In genomic region chr1:8764301-8764937, GRCh38 we compare ENCODE assay signal across 15 cellular contexts. TPM values are rescaled to one million over a fixed set of nuclear protein-coding genes. Genes with fewer than 3 reads are reported as not detected.
DNase-seq lines count a peak whose midpoint lies in the region; ATAC-seq and TF ChIP-seq lines count a peak whose summit lies in the region.
"Had no signal": no experiment of that assay in that cellular context is flagged by ENCODE, and none has a peak within 500 bp of the region (broad histone marks: within the 10 kb centered on the region; RNA-seq: fewer than 3 reads in every experiment).

No MANE protein-coding gene starts in this region.

- H3K4ac ChIP-seq in H9 (ENCODE audit: low read depth, low read length), result no peak overlapping the region

- H3K4me1 Mint-ChIP-seq in H9, result peaks cover 20 to 22% of the 10 kb centered on the region in 2 experiments
- peaks cover 29% of the 10 kb centered on the region for H3K4me1 Mint-ChIP-seq in nephron progenitor cell
- peaks cover 4 to 10% of the 10 kb centered on the region in 2 donors for H3K4me1 Mint-ChIP-seq in effector memory CD8-positive, alpha-beta T cell (ENCODE audit: low read depth in 2 of 2)

- H2BK15ac ChIP-seq in H9 (ENCODE audit: low read depth, low read length), result no peak overlapping the region

- no peak overlapping the region for H4K5ac ChIP-seq in H9 (ENCODE audit: insufficient read length, low read depth, low read length)

- H3K9me3 ChIP-seq in H9 (ENCODE audit: control insufficient read depth, low read depth, low read length) (no peaks in the 10 kb centered on the region), WERI-Rb-1 (ENCODE audit: severe bottlenecking) (no peaks in the 10 kb centered on the region), mammary epithelial cell (replicated peaks; ENCODE audit: insufficient read depth, low read length) (no peaks in the 10 kb centered on the region)
- H3K9me3 ChIP-seq: Peyer's patch had no signal

- H3K23me2 ChIP-seq in H9 (ENCODE audit: insufficient read length, low read depth, low read length, poor library complexity, severe bottlenecking), result no peaks in the 10 kb centered on the region

- H3K36me3 ChIP-seq in WERI-Rb-1, result peaks cover 4% of the 10 kb centered on the region
- H3K36me3 ChIP-seq in mammary epithelial cell (ENCODE audit: insufficient read depth, low read length), result no peaks in the 10 kb centered on the region
- H3K36me3 ChIP-seq: Peyer's patch had no signal

- no peaks in the 10 kb centered on the region; the same call in 1 of the 2 replicates for H3K79me2 ChIP-seq in H9 (ENCODE audit: insufficient read depth, low read length)
- H3K79me2 ChIP-seq in mammary epithelial cell (ENCODE audit: insufficient read depth, low read length), result no peaks in the 10 kb centered on the region

- in situ Hi-C loops in mammary epithelial cell (cut with MboI; ENCODE audit: low sequenced_read_pairs in 2 of 2), result no loop called here

- H3K56ac ChIP-seq in H9 (ENCODE audit: insufficient read length, low read depth, low read length), result no peak overlapping the region

- H2BK120ac ChIP-seq in H9 (ENCODE audit: low read depth, low read length, poor library complexity, severe bottlenecking), result no peak overlapping the region

- CTCF ChIA-PET in mammary epithelial cell (lab: Charles Lee; ENCODE audit: low non-redundant PET), result no interaction called here

- no peak overlapping the region for H2BK12ac ChIP-seq in H9 (ENCODE audit: insufficient read length, low read depth, low read length)

- peaks cover 5% of the 10 kb centered on the region; the same call in 1 of the 2 replicates for H3K4me1 ChIP-seq in H9 (ENCODE audit: insufficient read depth, low read length)
- H3K4me1 ChIP-seq in mammary epithelial cell (ENCODE audit: insufficient read depth, low read length), result no peaks in the 10 kb centered on the region
- H3K4me1 ChIP-seq: Peyer's patch had no signal

- H3K27ac Mint-ChIP-seq in H9 (peak overlapping the region in 2 of 3 experiments; percentile 61 to 89; a peak in 5 of 7 replicates), nephron progenitor cell (peak overlapping the region; percentile 23)
- H3K27ac Mint-ChIP-seq in effector memory CD8-positive, alpha-beta T cell, result no peak overlapping the region
- H3K27ac Mint-ChIP-seq: activated CD4-positive, alpha-beta memory T cell treated with anti-CD3 and anti-CD28 coated beads for 36 hours; activated naive CD8-positive, alpha-beta T cell; naive thymus-derived CD8-positive, alpha-beta T cell had no signal

- H3K27me3 ChIP-seq in H9 (ENCODE audit: insufficient read depth, low read length), result no peaks in the 10 kb centered on the region
- H3K27me3 ChIP-seq in WERI-Rb-1 (ENCODE audit: insufficient read depth, low read depth, severe bottlenecking), result no peaks in the 10 kb centered on the region
- no peaks in the 10 kb centered on the region for H3K27me3 ChIP-seq in mammary epithelial cell (ENCODE audit: insufficient read depth, low read length)
- H3K27me3 ChIP-seq: Peyer's patch had no signal

- H2AK5ac ChIP-seq in H9 (ENCODE audit: insufficient read length, low read length), result no peak overlapping the region

- ATAC-seq in GM21515 (IDR thresholded peaks at IDR 0.05; ENCODE audit: unreplicated experiment), result no peak
- no peak for ATAC-seq in effector memory CD8-positive, alpha-beta T cell (replicated peaks)
- ATAC-seq: activated T-cell treated with anti-CD3 and anti-CD28 coated beads, Interleukin-2, amount 50 U/mL, for 4 hours; naive thymus-derived CD8-positive, alpha-beta T cell had no signal

- no peak for TF ChIP-seq CTCF in GM10266 (IDR thresholded peaks at IDR 0.05; ENCODE audit: control insufficient read depth, insufficient read depth, low read depth, missing control alignments)
- no peak for TF ChIP-seq CTCF in H9 (conservative IDR thresholded peaks at IDR 0.05)
- TF ChIP-seq CTCF in WERI-Rb-1 (IDR thresholded peaks at IDR 0.05; ENCODE audit: low read depth, low read length), result no peak
- no peak for TF ChIP-seq CTCF in nephron progenitor cell (IDR thresholded peaks at IDR 0.05)
- TF ChIP-seq CTCF in mammary epithelial cell (conservative IDR thresholded peaks at IDR 0.05 in 1 of 2, IDR thresholded peaks at IDR 0.05 in 1 of 2; ENCODE audit: extremely low read depth in 1 of 2, insufficient read depth in 1 of 2, low read depth in 1 of 2, low read length in 2 of 2), result no peak

- no peak overlapping the region for H3K23ac ChIP-seq in H9 (ENCODE audit: insufficient read length, low read depth, low read length)

- H4K20me1 ChIP-seq in H9 (ENCODE audit: control insufficient read depth, insufficient read depth, insufficient read length), result no peaks in the 10 kb centered on the region
- H4K20me1 ChIP-seq in mammary epithelial cell (ENCODE audit: insufficient read depth, low read length), result no peaks in the 10 kb centered on the region

- no peak overlapping the region for H3K18ac ChIP-seq in H9 (ENCODE audit: insufficient read length, low read depth, low read length)

- no peak overlapping the region for H4K8ac ChIP-seq in H9 (replicated peaks; ENCODE audit: insufficient read length, low read depth, low read length)

- H3K9me3 Mint-ChIP-seq in H9, result no peaks in the 10 kb centered on the region
- H3K9me3 Mint-ChIP-seq in nephron progenitor cell, result peaks cover 8% of the 10 kb centered on the region
- H3K9me3 Mint-ChIP-seq in effector memory CD8-positive, alpha-beta T cell, result no peaks in the 10 kb centered on the region
- H3K9me3 Mint-ChIP-seq: activated CD4-positive, alpha-beta memory T cell treated with anti-CD3 and anti-CD28 coated beads for 36 hours; activated T-cell treated with anti-CD3 and anti-CD28 coated beads, Interleukin-2, amount 50 U/mL, for 4 hours; naive thymus-derived CD8-positive, alpha-beta T cell had no signal

- dilution Hi-C loops in mammary epithelial cell (cut with HindIII; ENCODE audit: low sequenced_read_pairs), result no loop called here

- H2BK20ac ChIP-seq in H9 (ENCODE audit: low read depth, low read length, poor library complexity, severe bottlenecking), result no peak overlapping the region

- H3K4me3 Mint-ChIP-seq in H9 (no peak overlapping the region), nephron progenitor cell (no peak overlapping the region)
- H3K4me3 Mint-ChIP-seq in effector memory CD8-positive, alpha-beta T cell, result no peak overlapping the region
- H3K4me3 Mint-ChIP-seq: activated CD4-positive, alpha-beta memory T cell treated with anti-CD3 and anti-CD28 coated beads for 36 hours; activated naive CD8-positive, alpha-beta T cell; activated T-cell treated with anti-CD3 and anti-CD28 coated beads, Interleukin-2, amount 50 U/mL, for 4 hours; naive thymus-derived CD8-positive, alpha-beta T cell had no signal

- WGBS in H9 (ENCODE audit: extremely low coverage, insufficient read length, low lambda C conversion rate), result no CpG with 5 or more reads among the region's 4 CpGs
- WGBS in mammary epithelial cell (ENCODE audit: low coverage, missing lambda C conversion rate), result 84% methylated on average over 4 of the region's 4 CpGs

- H3K27me3 Mint-ChIP-seq in H9 (ENCODE audit: low read depth) (no peaks in the 10 kb centered on the region), nephron progenitor cell (ENCODE audit: low read depth, poor library complexity) (no peaks in the 10 kb centered on the region)
- H3K27me3 Mint-ChIP-seq in effector memory CD8-positive, alpha-beta T cell, result no peaks in the 10 kb centered on the region
- H3K27me3 Mint-ChIP-seq: activated CD4-positive, alpha-beta memory T cell treated with anti-CD3 and anti-CD28 coated beads for 36 hours; activated naive CD8-positive, alpha-beta T cell; naive thymus-derived CD8-positive, alpha-beta T cell had no signal

- H3K14ac ChIP-seq in H9 (ENCODE audit: insufficient read depth, low read length), result no peak overlapping the region

- no peak overlapping the region for H3K4me3 ChIP-seq in WERI-Rb-1 (ENCODE audit: low read depth, low read length)
- no peak overlapping the region for H3K4me3 ChIP-seq in mammary epithelial cell (replicated peaks in 1 of 3; ENCODE audit: insufficient read depth in 1 of 3, low read depth in 2 of 3, low read length in 3 of 3)
- H3K4me3 ChIP-seq: Peyer's patch had no signal

- peaks cover 9% of the 10 kb centered on the region for H3K79me1 ChIP-seq in H9 (ENCODE audit: insufficient read depth, low read depth, low read length, poor library complexity, severe bottlenecking)

- no peak overlapping the region for H3T11ph ChIP-seq in H9 (ENCODE audit: low read length)

- H2AFZ ChIP-seq in H9 (ENCODE audit: low read length), result no peak overlapping the region
- H2AFZ ChIP-seq in mammary epithelial cell (ENCODE audit: low read depth, low read length), result no peak overlapping the region

- H3K9ac ChIP-seq in H9 (ENCODE audit: extremely low read depth, insufficient read length, low read length) (no peak overlapping the region), mammary epithelial cell (ENCODE audit: insufficient read depth, low read length) (no peak overlapping the region)

- H3K4me2 ChIP-seq in H9 (ENCODE audit: insufficient read depth, insufficient read length, low read length) (no peak overlapping the region), mammary epithelial cell (ENCODE audit: insufficient read depth, low read depth, low read length) (no peak overlapping the region)

- no peak overlapping the region for H3K27ac ChIP-seq in H9 (ENCODE audit: insufficient read length, low read depth, low read length)
- H3K27ac ChIP-seq in WERI-Rb-1, result peak overlapping the region; percentile 55
- H3K27ac ChIP-seq in mammary epithelial cell (ENCODE audit: insufficient read depth, low read depth, low read length), result no peak overlapping the region
- H3K27ac ChIP-seq: Peyer's patch had no signal

- intact Hi-C loops in mammary epithelial cell (cut with micrococcal nuclease), result no loop called here

- no peak overlapping the region for H4K91ac ChIP-seq in H9 (ENCODE audit: insufficient read length, low read depth, low read length)

- DNase-seq in GM10266 (ENCODE audit: extremely low spot score), result peak; percentile 47
- no peak for DNase-seq in H9
- DNase-seq in WERI-Rb-1, result no peak
- no peak for DNase-seq in nephron progenitor cell
- no peak for DNase-seq in mammary epithelial cell
- DNase-seq in effector memory CD8-positive, alpha-beta T cell, result no peak
- no peak for DNase-seq in activated CD4-positive, CD25-positive, alpha-beta regulatory T cell treated with anti-CD3 and anti-CD28 coated beads, Interleukin-2, amount 50 U/mL, for 72 hours
- DNase-seq: activated CD4-positive, alpha-beta memory T cell treated with anti-CD3 and anti-CD28 coated beads for 36 hours; activated T-cell treated with anti-CD3 and anti-CD28 coated beads, Interleukin-2, amount 50 U/mL, for 4 hours; foreskin melanocyte; naive thymus-derived CD8-positive, alpha-beta T cell; NCI-H2081; Peyer's patch had no signal

- peaks cover 0 to 2% (median 0%) of the 10 kb centered on the region in 3 experiments; a peak in 2 of 7 replicates for H3K36me3 Mint-ChIP-seq in H9 (ENCODE audit: insufficient read depth in 1 of 3, low read depth in 3 of 3)
- peaks cover 67% of the 10 kb centered on the region for H3K36me3 Mint-ChIP-seq in nephron progenitor cell (ENCODE audit: low read depth)
- H3K36me3 Mint-ChIP-seq in effector memory CD8-positive, alpha-beta T cell (ENCODE audit: insufficient read depth), result peaks cover 3% of the 10 kb centered on the region

- BruUV-seq in mammary epithelial cell (replicated peaks; lab: Mats Ljungman, UMichigan), result no TSS peak

- H2BK5ac ChIP-seq in H9 (ENCODE audit: insufficient read length, low read length), result no peak overlapping the region

RNA-seq across cellular contexts. Expression of gene RERE, which starts 53.0 kb away (rescaled TPM):
- 92.7 and 103 TPM in 2 replicates for total RNA-seq in H9 (2021)
- total RNA-seq in mammary epithelial cell, result 10 to 100 TPM; 20.7 to 48.4 TPM
- 2.1 TPM for polyA plus RNA-seq in mammary epithelial cell
- 116 TPM for polyA minus RNA-seq in mammary epithelial cell

Comparison
In these comparisons a context has a peak if more than half of its experiments do, and no peak if none do; other contexts are left out.
1. H3K27ac Mint-ChIP-seq: peak in H9 (2 of 3) and nephron progenitor cell (single experiment); none in effector memory CD8-positive, alpha-beta T cell (0 of 2).